ENCODE assay signal across 17 cellular contexts in the genomic region with DNA sequence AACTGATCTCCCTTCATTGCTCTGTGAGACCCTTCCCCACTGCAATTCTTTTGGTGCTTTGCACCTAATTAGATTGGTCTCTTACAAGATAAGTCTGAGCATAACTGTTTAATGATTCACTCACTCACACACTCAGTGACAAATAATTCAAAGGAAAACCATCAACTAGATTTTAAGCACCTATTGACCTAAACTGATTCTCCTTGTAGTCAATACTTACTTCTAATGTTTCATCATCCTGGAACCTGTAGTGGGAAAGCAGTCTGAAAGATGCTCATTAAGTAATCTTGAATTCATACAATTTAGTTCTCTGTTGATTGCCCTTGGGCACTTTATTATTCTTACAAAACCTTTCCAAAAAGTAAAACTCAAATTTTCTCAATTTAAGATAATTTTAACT.
DNase-seq lines count a peak whose midpoint lies in the region; ATAC-seq and TF ChIP-seq lines count a peak whose summit lies in the region.
"Had no signal": no experiment of that assay in that cellular context is flagged by ENCODE, and none has a peak within 500 bp of the region (broad histone marks: within the 10 kb centered on the region; RNA-seq: fewer than 3 reads in every experiment).

No MANE protein-coding gene starts in this region.

- H4K20me1 ChIP-seq in osteoblast (ENCODE audit: insufficient read depth, low read length) = no peaks in the 10 kb centered on the region

- no peak for TF ChIP-seq CTCF in RWPE1 (conservative IDR thresholded peaks at IDR 0.05; ENCODE audit: low read depth)
- no peak for TF ChIP-seq CTCF in epithelial cell of esophagus (IDR thresholded peaks at IDR 0.05; ENCODE audit: insufficient read depth, low read depth, low read length, missing control alignments)
- TF ChIP-seq CTCF in osteoblast (IDR thresholded peaks at IDR 0.05; ENCODE audit: extremely low read depth, low read depth, low read length) = no peak

- DNase-seq in EL (peak; percentile 62), RWPE1 (ENCODE audit: low spot score) (no peak), epithelial cell of esophagus (ENCODE audit: low read depth) (peak; percentile 34), osteoblast (ENCODE audit: insufficient read length, low spot score, missing footprints) (no peak), CD1c-positive myeloid dendritic cell (ENCODE audit: extremely low spot score) (no peak), islet precursor cell (no peak), activated gamma-delta T cell treated with Interleukin-2 at 50 U/mL for 16 hours (no peak)
- DNase-seq: activated CD8-positive, alpha-beta T cell treated with anti-CD3 and anti-CD28 coated beads for 36 hours; activated T-cell treated with anti-CD3 and anti-CD28 coated beads, Interleukin-2, amount 50 U/mL, for 72 hours; COR-L47; immature natural killer cell; Kasumi-1; NCI-H187; NCI-H510A treated with DMSO at 0.1 percent for 48 hours had no signal

- H3K4me3 ChIP-seq in epithelial cell of esophagus (ENCODE audit: low read length) = no peak overlapping the region
- no peak overlapping the region for H3K4me3 ChIP-seq in osteoblast (ENCODE audit: insufficient read depth, low read length)
- H3K4me3 ChIP-seq: adrenal gland had no signal

- no peaks in the 10 kb centered on the region for H3K79me2 ChIP-seq in osteoblast (ENCODE audit: insufficient read depth, low read length)

- H3K36me3 ChIP-seq in osteoblast (ENCODE audit: insufficient read depth, low read length) = no peaks in the 10 kb centered on the region
- H3K36me3 ChIP-seq: adrenal gland had no signal

- no peaks in the 10 kb centered on the region for H3K9me3 ChIP-seq in osteoblast (ENCODE audit: low read depth, low read length)
- H3K9me3 ChIP-seq: adrenal gland had no signal

- POLR2A ChIA-PET in RWPE1 (lab: Yijun Ruan, JAX; ENCODE audit: low non-redundant PET) = no interaction called here

- H3K27ac ChIP-seq in RWPE1 (peak overlapping the region; percentile 94), osteoblast (ENCODE audit: low read depth, low read length) (peak overlapping the region; percentile 91)
- H3K27ac ChIP-seq: VCaP had no signal

- peaks cover 32% of the 10 kb centered on the region for H3K4me1 ChIP-seq in osteoblast (ENCODE audit: insufficient read depth, low read length)
- H3K4me1 ChIP-seq: adrenal gland had no signal

- peak overlapping the region; percentile 57 for H3K4me2 ChIP-seq in osteoblast (ENCODE audit: insufficient read depth, low read length)

- ATAC-seq in GM21360 (IDR thresholded peaks at IDR 0.05; ENCODE audit: unreplicated experiment) = no peak
- ATAC-seq: activated CD8-positive, alpha-beta T cell treated with anti-CD3 and anti-CD28 coated beads for 36 hours had no signal

- CTCF ChIA-PET in RWPE1 (lab: Yijun Ruan, JAX) = interaction anchor here (0.7 kb wide), 1 partner anchor 1162 kb away, joined by 3 read pairs; no protein-coding TSS in a partner anchor

- H2AFZ ChIP-seq in osteoblast (ENCODE audit: low read length) = no peak overlapping the region

- H3K27me3 ChIP-seq in osteoblast (ENCODE audit: insufficient read depth, low read length) = no peaks in the 10 kb centered on the region
- H3K27me3 ChIP-seq: adrenal gland had no signal

Comparison
In these comparisons a context has a peak if more than half of its experiments do, and no peak if none do; other contexts are left out.
1. DNase-seq: peak in EL (single experiment) and epithelial cell of esophagus (single experiment); none in RWPE1 (single experiment), osteoblast (single experiment), CD1c-positive myeloid dendritic cell (single experiment), islet precursor cell (single experiment) and activated gamma-delta T cell treated with Interleukin-2 at 50 U/mL for 16 hours (single experiment).